ENCODE assay signal across 23 cellular contexts in genomic region chr14:96843137-96843536, GRCh38.
"Had no signal": no experiment of that assay in that cellular context is flagged by ENCODE, and none has a peak within 500 bp of the region (broad histone marks: within the 10 kb centered on the region; RNA-seq: fewer than 3 reads in every experiment).

No MANE protein-coding gene starts in this region.

- H3K27me3 ChIP-seq: dorsolateral prefrontal cortex, esophagus muscularis mucosa, foreskin keratinocyte, gastroesophageal sphincter, heart left ventricle, hepatocyte had no signal

- DNase-seq: dermis blood vessel endothelial cell; dorsolateral prefrontal cortex; effector CD4-positive, alpha-beta T cell; effector memory CD4-positive, alpha-beta T cell; foreskin keratinocyte; heart left ventricle; hypothalamus; immature natural killer cell; islet precursor cell; left cardiac atrium; left ventricle myocardium inferior; lower lobe of right lung; mesenchymal stem cell; mucosa of descending colon; naive B cell; naive thymus-derived CD8-positive, alpha-beta T cell had no signal

- FAIRE-seq: colon, endothelial cell of umbilical vein, frontal cortex had no signal

- H3K79me2 ChIP-seq: hepatocyte had no signal

- H3K27ac ChIP-seq: coronary artery, dorsolateral prefrontal cortex, esophagus muscularis mucosa, foreskin keratinocyte, gastroesophageal sphincter, heart left ventricle, hepatocyte, left ventricle myocardium inferior, lower lobe of right lung had no signal

- H3K4me2 ChIP-seq: hepatocyte had no signal

- H2AFZ ChIP-seq: hepatocyte had no signal

- H3K4me1 ChIP-seq: esophagus muscularis mucosa, foreskin keratinocyte, gastroesophageal sphincter, heart left ventricle, left ventricle myocardium inferior, lower lobe of right lung had no signal

- H3K4me3 ChIP-seq: coronary artery, dorsolateral prefrontal cortex, esophagus muscularis mucosa, gastroesophageal sphincter, heart left ventricle, hepatocyte, left ventricle myocardium inferior, lower lobe of right lung, mucosa of descending colon had no signal

- ATAC-seq: foreskin keratinocyte; gastroesophageal sphincter; heart left ventricle; left cardiac atrium; lower lobe of right lung; mucosa of descending colon; naive thymus-derived CD8-positive, alpha-beta T cell had no signal

- H3K9me3 ChIP-seq: esophagus muscularis mucosa, gastroesophageal sphincter, heart left ventricle, left ventricle myocardium inferior, lower lobe of right lung, mucosa of descending colon had no signal
